ENCODE assay signal across 8 cellular contexts in genomic region chr17:7650509-7651096, GRCh38. TPM values are rescaled to one million over a fixed set of nuclear protein-coding genes. Genes with fewer than 3 reads are reported as not detected.
DNase-seq lines count a peak whose midpoint lies in the region; ATAC-seq and TF ChIP-seq lines count a peak whose summit lies in the region.

A gene with protein sequence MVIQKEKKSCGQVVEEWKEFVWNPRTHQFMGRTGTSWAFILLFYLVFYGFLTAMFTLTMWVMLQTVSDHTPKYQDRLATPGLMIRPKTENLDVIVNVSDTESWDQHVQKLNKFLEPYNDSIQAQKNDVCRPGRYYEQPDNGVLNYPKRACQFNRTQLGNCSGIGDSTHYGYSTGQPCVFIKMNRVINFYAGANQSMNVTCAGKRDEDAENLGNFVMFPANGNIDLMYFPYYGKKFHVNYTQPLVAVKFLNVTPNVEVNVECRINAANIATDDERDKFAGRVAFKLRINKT (plus strand): TSS chr17:7650926. CDS start chr17:7651519, 593 bp downstream.

- peak within 1 kb of the TSS; percentile 15 to 53 for H3K27ac ChIP-seq in breast epithelium

- no peaks in the 10 kb centered on the region for H3K36me3 Mint-ChIP-seq in activated B cell treated with CpG ODN at 0.5 μM for 24 hours (ENCODE audit: low read depth)

- no peaks in the 10 kb centered on the region for H3K9me3 Mint-ChIP-seq in activated B cell treated with CpG ODN at 0.5 μM for 24 hours

- CTCF ChIA-PET in activated B cell treated with CpG ODN at 0.5 μM for 24 hours (lab: Charles Lee) = interaction anchor here (1.2 to 2.1 kb wide), 3 partner anchors 18 to 339 kb away, joined by 3 to 8 read pairs (median 4); partner anchors contain the start of gene TP53

- peak; percentile 68 for DNase-seq in Daoy (ENCODE audit: low read depth)
- DNase-seq in NAMALWA (ENCODE audit: low spot score) = peak; percentile 69
- DNase-seq in activated B cell treated with CpG ODN at 0.5 μM for 24 hours = peak; percentile 55
- peak; percentile 41 to 63 for DNase-seq in breast epithelium (ENCODE audit: low spot score in 2 of 2)
- DNase-seq in iris pigment epithelial cell (ENCODE audit: low read depth) = peak; percentile 23
- DNase-seq in stimulated activated CD4-positive, alpha-beta T cell treated with anti-CD3 and anti-CD28 coated beads, Interleukin-12 subunit alpha, Interleukin-12 subunit beta, amount 100 ng/mL, for 24 hours (ENCODE audit: low read depth in 2 of 2) = peak; percentile 49 to 63
- no peak for DNase-seq in UCSD-AML1 (lab: John Stamatoyannopoulos, UW; ENCODE audit: unreplicated experiment)

- H3K4me3 ChIP-seq in breast epithelium = peak within 1 kb of the TSS; percentile 39 to 75 (median 57)

- H3K4me1 ChIP-seq in breast epithelium = no peaks in the 10 kb centered on the region

- TF ChIP-seq CTCF in activated B cell treated with CpG ODN at 0.5 μM for 24 hours (IDR thresholded peaks at IDR 0.05) = no peak
- TF ChIP-seq CTCF in breast epithelium (IDR thresholded peaks at IDR 0.05) = no peak

- peak within 1 kb of the TSS; percentile 84 for H3K4me3 Mint-ChIP-seq in activated B cell treated with CpG ODN at 0.5 μM for 24 hours

- intact Hi-C loops in activated B cell treated with CpG ODN at 0.5 μM for 24 hours (cut with micrococcal nuclease) = loop anchor here (1.0 kb wide), 2 partner anchors 35 to 37 kb away; partner anchors contain the start of gene TP53
- intact Hi-C loops in breast epithelium (cut with DNase I; ENCODE audit: low total_unique reads) = no loop called here

- no peaks in the 10 kb centered on the region for H3K9me3 ChIP-seq in breast epithelium

- TF ChIP-seq POLR2A in breast epithelium (IDR thresholded peaks at IDR 0.05) = no peak

- H3K27ac Mint-ChIP-seq in activated B cell treated with CpG ODN at 0.5 μM for 24 hours = no peak within 1 kb of the TSS

- no peaks in the 10 kb centered on the region for H3K36me3 ChIP-seq in breast epithelium

- POLR2A ChIA-PET in activated B cell treated with CpG ODN at 0.5 μM for 24 hours (lab: Charles Lee) = interaction anchor here (0.6 to 2.2 kb wide), 13 partner anchors 9 to 647 kb away, joined by 3 to 46 read pairs (median 3); partner anchors contain the start of genes FXR2, MPDU1, SAT2 and SHBG

- H3K27me3 ChIP-seq in breast epithelium = peaks cover 0 to 4% of the 10 kb centered on the region in 2 donors

- ATAC-seq in activated B cell treated with CpG ODN at 0.5 μM for 24 hours (ENCODE audit: low read depth) = peak; percentile 85
- no peak for ATAC-seq in GM18511 (IDR thresholded peaks at IDR 0.05; ENCODE audit: unreplicated experiment)

- peaks cover 42% of the 10 kb centered on the region for H3K27me3 Mint-ChIP-seq in activated B cell treated with CpG ODN at 0.5 μM for 24 hours

- H3K4me1 Mint-ChIP-seq in activated B cell treated with CpG ODN at 0.5 μM for 24 hours = peaks cover 23% of the 10 kb centered on the region

RNA-seq across cellular contexts. Expression of the gene that starts here (rescaled TPM):
- total RNA-seq in Daoy (2014; rRNA removed; shearing (Covaris generic)) = not detected in 2 replicates
- total RNA-seq in activated B cell treated with CpG ODN at 0.5 μM for 24 hours (not detected in 2 replicates), breast epithelium (1 to 10 TPM in 1 of 3 donors, under 1 TPM in 2; 0.16 to 1.2 (median 0.98) TPM)

Comparison
In these comparisons a context has a peak if more than half of its experiments do, and no peak if none do; other contexts are left out.
1. Peak in DNase-seq in Daoy; RNA of the gene not detected or under 1 TPM.
2. Peak in DNase-seq and ATAC-seq in activated B cell treated with CpG ODN at 0.5 μM for 24 hours; RNA of the gene not detected or under 1 TPM.